Comparison of ENCODE assay signal across 17 cellular contexts in genomic region chr1:51624851-51625250, GRCh38. TPM values are rescaled to one million over a fixed set of nuclear protein-coding genes. Genes with fewer than 3 reads are reported as not detected.
A peak's percentile ranks its signal among the peaks of the same experiment; 100 is the strongest.
DNase-seq lines count a peak whose midpoint lies in the region; TF ChIP-seq lines count a peak whose summit lies in the region.
"Had no signal": no experiment of that assay in that cellular context is flagged by ENCODE, and none has a peak within 500 bp of the region (broad histone marks: within the 10 kb centered on the region; RNA-seq: fewer than 3 reads in every experiment).

No MANE protein-coding gene starts in this region.

- no peaks in the 10 kb centered on the region for H3K36me3 ChIP-seq in sigmoid colon
- H3K36me3 ChIP-seq: upper lobe of left lung had no signal

- TF ChIP-seq CTCF in Calu3 (IDR thresholded peaks at IDR 0.05; ENCODE audit: unreplicated experiment) (no peak), dorsolateral prefrontal cortex (IDR thresholded peaks at IDR 0.05 in 54 of 56, conservative IDR thresholded peaks at IDR 0.05 in 2 of 56; ENCODE audit: low read depth in 1 of 56, partially characterized antibody in 56 of 56) (peak in 4 of 56 donors; percentile 10 to 29 (median 16)), sigmoid colon (IDR thresholded peaks at IDR 0.05) (no peak)

- DNase-seq in Calu3 (no peak), NCI-H526 (lab: John Stamatoyannopoulos, UW) (peak; percentile 16 to 35), dorsolateral prefrontal cortex (no peak), sigmoid colon (no peak), posterior cingulate gyrus (no peak)
- no peak for DNase-seq in T-helper 2 cell treated with Interferon-gamma antibody and Interleukin-4, amounts not matched to agents 5 μg/mL and 100 μg/mL, for 36 hours (ENCODE audit: low spot score)
- DNase-seq in stimulated activated naive CD4-positive, alpha-beta T cell (lab: John Stamatoyannopoulos, UW): no peak
- DNase-seq: activated CD8-positive, alpha-beta T cell treated with anti-CD3 and anti-CD28 coated beads for 36 hours; activated effector memory CD4-positive, alpha-beta T cell treated with Interleukin-2 at 50 U/mL for 16 hours; endodermal cell; kidney; NCI-H1092 treated with DMSO at 0.1 percent for 48 hours; NCI-H345; upper lobe of left lung had no signal

- H3K27ac ChIP-seq in dorsolateral prefrontal cortex: peak overlapping the region in 49 of 59 donors; percentile 4 to 85 (median 57)
- peak overlapping the region in 3 of 4 donors; percentile 27 to 62 (median 40) for H3K27ac ChIP-seq in sigmoid colon
- H3K27ac ChIP-seq: C4-2B, RWPE1 had no signal

- no TSS peak for BruUV-seq in Calu3 (replicated peaks; lab: Mats Ljungman, UMichigan)

- no peak overlapping the region for H3K4me3 Mint-ChIP-seq in Calu3 (ENCODE audit: low read depth, unreplicated experiment)
- H3K4me3 Mint-ChIP-seq in T-helper 2 cell treated with Interferon-gamma antibody and Interleukin-4, amounts not matched to agents 5 μg/mL and 100 μg/mL, for 36 hours: no peak overlapping the region
- H3K4me3 Mint-ChIP-seq: activated CD8-positive, alpha-beta T cell treated with anti-CD3 and anti-CD28 coated beads for 36 hours; endodermal cell had no signal

- no peaks in the 10 kb centered on the region for H3K27me3 Mint-ChIP-seq in Calu3 (ENCODE audit: unreplicated experiment)
- no peaks in the 10 kb centered on the region for H3K27me3 Mint-ChIP-seq in T-helper 2 cell treated with Interferon-gamma antibody and Interleukin-4, amounts not matched to agents 5 μg/mL and 100 μg/mL, for 36 hours (ENCODE audit: low read depth)
- H3K27me3 Mint-ChIP-seq: activated CD8-positive, alpha-beta T cell treated with anti-CD3 and anti-CD28 coated beads for 36 hours; progenitor cell of endocrine pancreas had no signal

- 16 to 46% methylated on average over 1 of the region's 1 CpG for WGBS in sigmoid colon, 2 donors

- no peak for TF ChIP-seq POLR2A in sigmoid colon (IDR thresholded peaks at IDR 0.05)

- no peak for TF ChIP-seq EP300 in sigmoid colon (IDR thresholded peaks at IDR 0.05)

- peaks cover 0 to 68% (median 53%) of the 10 kb centered on the region in 4 donors for H3K4me1 ChIP-seq in sigmoid colon

- peaks cover 42% of the 10 kb centered on the region for H3K4me1 Mint-ChIP-seq in Calu3 (ENCODE audit: low read depth, unreplicated experiment)
- H3K4me1 Mint-ChIP-seq in T-helper 2 cell treated with Interferon-gamma antibody and Interleukin-4, amounts not matched to agents 5 μg/mL and 100 μg/mL, for 36 hours (ENCODE audit: low read depth): peaks cover 3% of the 10 kb centered on the region

- CTCF ChIA-PET in Calu3 (lab: Charles Lee): no interaction called here

- H3K9me3 Mint-ChIP-seq in Calu3 (ENCODE audit: low read depth, unreplicated experiment): no peaks in the 10 kb centered on the region
- H3K9me3 Mint-ChIP-seq in T-helper 2 cell treated with Interferon-gamma antibody and Interleukin-4, amounts not matched to agents 5 μg/mL and 100 μg/mL, for 36 hours: no peaks in the 10 kb centered on the region
- H3K9me3 Mint-ChIP-seq: activated CD8-positive, alpha-beta T cell treated with anti-CD3 and anti-CD28 coated beads for 36 hours; endodermal cell had no signal

- peak overlapping the region; percentile 54 for H3K27ac Mint-ChIP-seq in Calu3 (ENCODE audit: unreplicated experiment)
- no peak overlapping the region for H3K27ac Mint-ChIP-seq in T-helper 2 cell treated with Interferon-gamma antibody and Interleukin-4, amounts not matched to agents 5 μg/mL and 100 μg/mL, for 36 hours
- H3K27ac Mint-ChIP-seq: activated CD8-positive, alpha-beta T cell treated with anti-CD3 and anti-CD28 coated beads for 36 hours; endodermal cell; progenitor cell of endocrine pancreas had no signal

- intact Hi-C loops in Calu3 (cut with micrococcal nuclease; ENCODE audit: unreplicated experiment): no loop called here
- intact Hi-C loops in dorsolateral prefrontal cortex (cut with DNase I): loop anchor here (5.0 to 10.0 kb wide), 2 partner anchors 140 to 142 kb away; no protein-coding TSS in a partner anchor
- intact Hi-C loops in sigmoid colon (cut with DNase I): no loop called here
- intact Hi-C loops in posterior cingulate gyrus (cut with DNase I): loop anchor here (5.0 to 10.0 kb wide), 2 partner anchors 142 to 250 kb away; partner anchors contain the start of gene NRDC

- H3K27me3 ChIP-seq in dorsolateral prefrontal cortex (no peaks in the 10 kb centered on the region), sigmoid colon (no peaks in the 10 kb centered on the region)
- H3K27me3 ChIP-seq: upper lobe of left lung had no signal

- no peak overlapping the region for H3K4me3 ChIP-seq in dorsolateral prefrontal cortex
- no peak overlapping the region for H3K4me3 ChIP-seq in sigmoid colon
- H3K4me3 ChIP-seq: upper lobe of left lung had no signal

- no peaks in the 10 kb centered on the region for H3K9me3 ChIP-seq in sigmoid colon
- H3K9me3 ChIP-seq: upper lobe of left lung had no signal

- no peaks in the 10 kb centered on the region for H3K36me3 Mint-ChIP-seq in Calu3 (ENCODE audit: insufficient read depth, unreplicated experiment)
- H3K36me3 Mint-ChIP-seq in T-helper 2 cell treated with Interferon-gamma antibody and Interleukin-4, amounts not matched to agents 5 μg/mL and 100 μg/mL, for 36 hours (ENCODE audit: low read depth): no peaks in the 10 kb centered on the region

RNA-seq across cellular contexts. Expression of gene OSBPL9, which starts 8.0 kb away (rescaled TPM):
- total RNA-seq in Calu3 (2022): 64.4 and 67.6 TPM in 2 replicates
- total RNA-seq in dorsolateral prefrontal cortex: 100 to 1,000 TPM in 1 of 120 experiments, 10 to 100 TPM in 119; 37.0 to 103 (median 54.2) TPM
- 10 to 100 TPM; 49.7 to 81.5 (median 71.9) TPM for total RNA-seq in sigmoid colon
- 10 to 100 TPM; 31.8 to 34.9 (median 32.2) TPM for polyA plus RNA-seq in sigmoid colon

Comparison
In these comparisons a context has a peak if more than half of its experiments do, and no peak if none do; other contexts are left out.
1. DNase-seq: peak in NCI-H526 (2 of 2); none in Calu3 (single experiment), dorsolateral prefrontal cortex (0 of 10), sigmoid colon (single experiment), posterior cingulate gyrus (0 of 10), T-helper 2 cell treated with Interferon-gamma antibody and Interleukin-4, amounts not matched to agents 5 μg/mL and 100 μg/mL, for 36 hours (single experiment) and stimulated activated naive CD4-positive, alpha-beta T cell (0 of 6).
2. intact Hi-C loops: an anchor here in dorsolateral prefrontal cortex (5.0 to 10.0 kb wide) and posterior cingulate gyrus (5.0 to 10.0 kb wide); none called in Calu3 and sigmoid colon.